13 cellular contexts compared by ENCODE assay signal in the genomic region with DNA sequence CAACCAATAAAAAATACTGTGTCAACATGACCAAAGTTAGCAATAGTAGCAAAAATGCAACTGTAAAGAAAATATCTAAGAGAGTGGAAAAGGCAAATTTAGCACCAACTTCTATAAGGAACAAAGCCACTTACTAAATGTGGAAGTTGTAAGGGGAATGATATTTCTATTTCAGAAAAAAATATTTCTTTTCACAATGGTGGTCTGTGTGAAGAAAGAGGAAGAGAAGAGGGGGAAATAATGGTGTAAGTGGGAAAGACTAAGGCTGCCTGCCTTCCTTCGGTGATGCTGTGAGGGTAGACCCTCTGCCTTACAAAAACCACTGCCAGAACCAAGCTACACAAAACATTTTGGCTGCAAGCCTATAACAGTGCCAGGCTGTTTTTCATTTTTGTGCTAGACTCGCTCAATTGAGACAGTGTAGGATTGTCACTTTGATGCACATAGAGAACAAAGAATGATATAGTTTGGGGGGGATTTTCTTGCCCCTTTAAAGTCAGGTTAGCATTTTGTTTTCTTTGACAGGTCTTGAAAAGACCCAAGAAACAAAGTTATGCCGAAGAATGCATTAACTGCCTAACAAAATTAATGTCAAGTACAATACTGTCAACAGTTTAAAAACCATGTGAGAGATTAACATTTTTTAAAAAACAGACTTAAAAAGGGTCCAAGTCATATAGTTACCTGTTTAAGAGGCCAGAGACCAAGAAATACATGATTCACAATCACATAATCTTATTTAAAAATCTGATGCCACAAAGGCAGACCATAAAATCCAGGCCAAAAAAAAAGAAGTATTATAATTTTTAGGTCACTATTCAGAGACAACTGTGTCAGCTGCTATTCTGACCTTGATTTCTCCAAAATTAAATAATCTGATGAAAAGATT.
DNase-seq lines count a peak whose midpoint lies in the region.
"Had no signal": no experiment of that assay in that cellular context is flagged by ENCODE, and none has a peak within 500 bp of the region (broad histone marks: within the 10 kb centered on the region; RNA-seq: fewer than 3 reads in every experiment).

No MANE protein-coding gene starts in this region.

- H3K36me3 ChIP-seq in CD4-positive, alpha-beta memory T cell (ENCODE audit: insufficient read depth, low read length), result no peaks in the 10 kb centered on the region
- H3K36me3 ChIP-seq: esophagus squamous epithelium had no signal

- peaks cover 39% of the 10 kb centered on the region for H3K4me1 ChIP-seq in CD4-positive, alpha-beta memory T cell (ENCODE audit: insufficient read depth, low read length)
- H3K4me1 ChIP-seq: esophagus squamous epithelium, psoas muscle had no signal

- H3K9me3 ChIP-seq in CD4-positive, alpha-beta memory T cell (ENCODE audit: control insufficient read depth in 1 of 2, low read length in 2 of 2), result no peaks in the 10 kb centered on the region
- H3K9me3 ChIP-seq: esophagus squamous epithelium, psoas muscle had no signal

- H3K4me1 Mint-ChIP-seq in CD4-positive, alpha-beta memory T cell, result peaks cover 31 to 44% (median 37%) of the 10 kb centered on the region in 4 donors
- H3K4me1 Mint-ChIP-seq in activated CD4-positive, alpha-beta memory T cell treated with anti-CD3 and anti-CD28 coated beads for 36 hours (ENCODE audit: low read depth), result peaks cover 46% of the 10 kb centered on the region

- H3K36me3 Mint-ChIP-seq in CD4-positive, alpha-beta memory T cell, result peaks cover 0 to 3% of the 10 kb centered on the region in 2 donors
- H3K36me3 Mint-ChIP-seq in activated CD4-positive, alpha-beta memory T cell treated with anti-CD3 and anti-CD28 coated beads for 36 hours, result peaks cover 5% of the 10 kb centered on the region

- H3K27ac Mint-ChIP-seq in CD4-positive, alpha-beta memory T cell, result peak overlapping the region; percentile 39 to 87 (median 52)
- peak overlapping the region; percentile 60 for H3K27ac Mint-ChIP-seq in activated CD4-positive, alpha-beta memory T cell treated with anti-CD3 and anti-CD28 coated beads for 36 hours

- no peaks in the 10 kb centered on the region for H3K9me3 Mint-ChIP-seq in CD4-positive, alpha-beta memory T cell
- no peaks in the 10 kb centered on the region for H3K9me3 Mint-ChIP-seq in activated CD4-positive, alpha-beta memory T cell treated with anti-CD3 and anti-CD28 coated beads for 36 hours

- H3K4me3 ChIP-seq in CD4-positive, alpha-beta memory T cell (ENCODE audit: low read length in 2 of 2), result no peak overlapping the region
- H3K4me3 ChIP-seq: esophagus squamous epithelium, psoas muscle had no signal

- H3K27me3 ChIP-seq in CD4-positive, alpha-beta memory T cell (ENCODE audit: insufficient read depth, low read length), result no peaks in the 10 kb centered on the region
- H3K27me3 ChIP-seq: esophagus squamous epithelium had no signal

- in situ Hi-C loops in KBM-7 (cut with MboI; ENCODE audit: low pct_unique_long_range_greater_than_20kb, low sequenced_read_pairs), result no loop called here

- CTCF ChIA-PET in CD4-positive, alpha-beta memory T cell (lab: Charles Lee; ENCODE audit: partially characterized antibody), result no interaction called here
- CTCF ChIA-PET in activated CD4-positive, alpha-beta memory T cell treated with anti-CD3 and anti-CD28 coated beads for 36 hours (lab: Charles Lee), result interaction anchor here (0.6 kb wide), 1 partner anchor 64 kb away, joined by 3 read pairs; no protein-coding TSS in a partner anchor

- DNase-seq in CD4-positive, alpha-beta memory T cell, result no peak
- DNase-seq in KBM-7 (peak; percentile 51), midbrain (lab: John Stamatoyannopoulos, UW) (peak; percentile 41), iPS-NIHi11 (ENCODE audit: low spot score) (no peak), DMS153 (lab: John Stamatoyannopoulos, UW) (no peak)
- DNase-seq in activated CD4-positive, alpha-beta memory T cell treated with anti-CD3 and anti-CD28 coated beads for 36 hours, result no peak
- DNase-seq in stimulated activated CD4-positive, alpha-beta T cell treated with anti-CD3 and anti-CD28 coated beads, Interleukin-1b, Interleukin-23, amount 100 ng/mL, for 48 hours, result no peak
- DNase-seq: activated gamma-delta T cell treated with Interleukin-2 at 50 U/mL for 16 hours; esophagus squamous epithelium; NCI-H226; psoas muscle; stimulated activated CD4-positive, alpha-beta T cell treated with anti-CD3 and anti-CD28 coated beads, Interleukin-4, amount 100 ng/mL, for 1 hour had no signal

- intact Hi-C loops in CD4-positive, alpha-beta memory T cell (cut with micrococcal nuclease), result no loop called here
- intact Hi-C loops in activated CD4-positive, alpha-beta memory T cell treated with anti-CD3 and anti-CD28 coated beads for 36 hours (cut with micrococcal nuclease), result loop anchor here (1.0 to 10.0 kb wide), 2 partner anchors 49 to 91 kb away; no protein-coding TSS in a partner anchor

- POLR2A ChIA-PET in CD4-positive, alpha-beta memory T cell (lab: Charles Lee; ENCODE audit: partially characterized antibody), result interaction anchor here (2.0 kb wide), 1 partner anchor 98 kb away, joined by 7 read pairs; a partner anchor contains a TSS
- POLR2A ChIA-PET in activated CD4-positive, alpha-beta memory T cell treated with anti-CD3 and anti-CD28 coated beads for 36 hours (lab: Charles Lee), result interaction anchor here (0.8 to 1.2 kb wide), 4 partner anchors 32 to 222 kb away, joined by 3 to 4 read pairs (median 4); a partner anchor contains a TSS

- H3K27me3 Mint-ChIP-seq in CD4-positive, alpha-beta memory T cell, result no peaks in the 10 kb centered on the region
- H3K27me3 Mint-ChIP-seq in activated CD4-positive, alpha-beta memory T cell treated with anti-CD3 and anti-CD28 coated beads for 36 hours, result no peaks in the 10 kb centered on the region

- H3K4me3 Mint-ChIP-seq in CD4-positive, alpha-beta memory T cell, result peak overlapping the region in 6 of 8 donors; percentile 25 to 45 (median 37)
- peak overlapping the region; percentile 4 for H3K4me3 Mint-ChIP-seq in activated CD4-positive, alpha-beta memory T cell treated with anti-CD3 and anti-CD28 coated beads for 36 hours

- H3K27ac ChIP-seq in CD4-positive, alpha-beta memory T cell (ENCODE audit: low read depth, low read length), result no peak overlapping the region
- H3K27ac ChIP-seq: esophagus squamous epithelium, psoas muscle, VCaP had no signal

Comparison
In these comparisons a context has a peak if more than half of its experiments do, and no peak if none do; other contexts are left out.
1. DNase-seq: peak in KBM-7 (single experiment) and midbrain (single experiment); none in CD4-positive, alpha-beta memory T cell (0 of 5), activated CD4-positive, alpha-beta memory T cell treated with anti-CD3 and anti-CD28 coated beads for 36 hours (single experiment), iPS-NIHi11 (single experiment), DMS153 (single experiment) and stimulated activated CD4-positive, alpha-beta T cell treated with anti-CD3 and anti-CD28 coated beads, Interleukin-1b, Interleukin-23, amount 100 ng/mL, for 48 hours (single experiment).